ENCODE assay signal across 7 cellular contexts in genomic region chr4:41214158-41215146, GRCh38. TPM values are rescaled to one million over a fixed set of nuclear protein-coding genes. Genes with fewer than 3 reads are reported as not detected.
DNase-seq lines count a peak whose midpoint lies in the region; ATAC-seq, FAIRE-seq and TF ChIP-seq lines count a peak whose summit lies in the region.

Gene APBB2, minus strand, starts transcription at chr4:41214542. Its CDS starts 181,288 bp downstream, at chr4:41033254.

- intact Hi-C loops in K562 (cut with micrococcal nuclease): loop anchor here (2.0 kb wide), 2 partner anchors 238 to 288 kb away; no protein-coding TSS in a partner anchor

- no peak for TF ChIP-seq POLR2A in K562 (conservative IDR thresholded peaks at IDR 0.05)

- CTCF ChIA-PET in K562 (lab: Yijun Ruan, JAX; ENCODE audit: low intra/inter-chr PET ratio): interaction anchor here (0.8 to 1.5 kb wide), 3 partner anchors 238 to 292 kb away, joined by 3 to 6 read pairs (median 3); no protein-coding TSS in a partner anchor

- peak within 1 kb of the TSS in 1 of 2 experiments; percentile 88; a peak in 2 of 4 replicates for H3K9ac ChIP-seq in K562 (ENCODE audit: insufficient read depth in 1 of 2, low read depth in 2 of 2, low read length in 2 of 2)

- peak within 1 kb of the TSS; percentile 97 for H3K4me3 Mint-ChIP-seq in HFFc6

- POLR2A ChIA-PET in K562 (lab: Yijun Ruan, JAX): interaction anchor here (1.2 kb wide), 1 partner anchor 11 kb away, joined by 3 read pairs; no protein-coding TSS in a partner anchor

- in situ Hi-C loops in K562 (cut with MboI): loop anchor here (10.0 kb wide), 1 partner anchor 240 kb away; no protein-coding TSS in a partner anchor

- peak within 1 kb of the TSS; percentile 69 for H2AFZ ChIP-seq in K562 (ENCODE audit: low read depth, low read length)

- no peaks in the 10 kb centered on the region for H3K36me3 ChIP-seq in SJSA1
- no peaks in the 10 kb centered on the region for H3K36me3 ChIP-seq in K562 (ENCODE audit: control insufficient read depth, insufficient read depth, low read length)

- TF ChIP-seq RAD21 in K562 (CRISPR knock-in tag; conservative IDR thresholded peaks at IDR 0.05 in 1 of 2, IDR thresholded peaks at IDR 0.05 in 1 of 2): peak; percentile 24 to 26; a peak in 3 of 4 replicates

- H3K27ac ChIP-seq in SJSA1 (peak within 1 kb of the TSS; percentile 22; the same call in 1 of the 2 replicates), K562 (ENCODE audit: extremely low read depth, low read depth, low read length) (no peak within 1 kb of the TSS)

- BruUV-seq in K562 (replicated peaks; lab: Mats Ljungman, UMichigan): no TSS peak

- peak within 1 kb of the TSS; percentile 36; the same call in 1 of the 2 replicates for H3K4me2 ChIP-seq in K562 (ENCODE audit: insufficient read depth, low read length)

- 0 out of 2 replicates have a peak, but pooled peaks cover 2% of the 10 kb centered on the region for H3K36me3 Mint-ChIP-seq in HFFc6 (ENCODE audit: low read depth)

- WGBS in K562 (ENCODE audit: insufficient coverage, low coverage, missing lambda C conversion rate): 9% methylated on average over 58 of the region's 75 CpGs

- no peaks in the 10 kb centered on the region for H4K20me1 ChIP-seq in K562 (replicated peaks; ENCODE audit: control insufficient read depth, insufficient read depth, low read length)

- H3K27ac Mint-ChIP-seq in HFFc6: peak within 1 kb of the TSS; percentile 74

- FAIRE-seq in K562 (lab: Jason Lieb, UNC): no peak

- TF ChIP-seq CTCF in GM12875 (IDR thresholded peaks at IDR 0.05; ENCODE audit: borderline replicate concordance, insufficient read depth, low read depth, low read length): peak; percentile 87
- peak; percentile 92 for TF ChIP-seq CTCF in HFFc6 (IDR thresholded peaks at IDR 0.05)
- TF ChIP-seq CTCF in K562 (IDR thresholded peaks at IDR 0.05 in 2 of 3, conservative IDR thresholded peaks at IDR 0.05 in 1 of 3; ENCODE audit: insufficient read depth in 2 of 3, low read depth in 1 of 3, low read length in 3 of 3): peak; percentile 35 to 64 (median 55); a peak in 4 of 6 replicates

- TF ChIP-seq EP300 in K562 (IDR thresholded peaks at IDR 0.05; ENCODE audit: low read length): no peak

- H3K4me1 Mint-ChIP-seq in HFFc6 (ENCODE audit: low read depth): peaks cover 53% of the 10 kb centered on the region

- H3K27me3 ChIP-seq in SJSA1 (replicated peaks): no peaks in the 10 kb centered on the region
- H3K27me3 ChIP-seq in K562 (ENCODE audit: control insufficient read depth in 2 of 2, insufficient read depth in 2 of 2, low read length in 2 of 2): peaks cover 11 to 17% of the 10 kb centered on the region in 2 experiments; a peak in 4 of 5 replicates

- peak within 1 kb of the TSS; percentile 84 for H3K4me3 ChIP-seq in GM12875 (ENCODE audit: low read depth, low read length)
- peak within 1 kb of the TSS; percentile 88 for H3K4me3 ChIP-seq in SJSA1
- H3K4me3 ChIP-seq in K562: peak within 1 kb of the TSS; percentile 43

- H3K9me3 Mint-ChIP-seq in HFFc6: no peaks in the 10 kb centered on the region

- H3K79me2 ChIP-seq in K562 (ENCODE audit: control insufficient read depth, insufficient read depth, low read length): no peaks in the 10 kb centered on the region

- no peaks in the 10 kb centered on the region for H3K9me1 ChIP-seq in K562 (ENCODE audit: control insufficient read depth, insufficient read depth, low read length)

- ATAC-seq in K562: peak; percentile 93

- no peaks in the 10 kb centered on the region for H3K27me3 Mint-ChIP-seq in HFFc6 (ENCODE audit: insufficient read depth)

- DNase-seq in HFFc6 (peak; percentile 95), MV-4-11 (lab: John Stamatoyannopoulos, UW) (peak; percentile 74), SJSA1 (ENCODE audit: low read depth in 1 of 2, low spot score in 2 of 2) (peak; percentile 76 to 90), K562 (ENCODE audit: extremely low read depth in 1 of 4, low spot score in 3 of 4) (peak; percentile 74 to 86 (median 84)), hippocampal formation (lab: John Stamatoyannopoulos, UW) (peak; percentile 96), putamen (ENCODE audit: low spot score) (peak; percentile 96)

- H3K9me3 ChIP-seq in SJSA1 (replicated peaks): no peaks in the 10 kb centered on the region
- no peaks in the 10 kb centered on the region for H3K9me3 ChIP-seq in K562 (replicated peaks; ENCODE audit: control insufficient read depth, insufficient read depth, low read depth, low read length)

- H3K4me1 ChIP-seq in SJSA1 (replicated peaks) (peaks cover 12% of the 10 kb centered on the region), K562 (replicated peaks in 1 of 2; ENCODE audit: control insufficient read depth in 2 of 2, insufficient read depth in 2 of 2, low read length in 2 of 2) (peaks cover 0 to 12% of the 10 kb centered on the region in 2 experiments; a peak in 2 of 5 replicates)

TF ChIP-seq in K562, 482 proteins besides CTCF, POLR2A, EP300 and RAD21 (continues in another document):
- TF ChIP-seq HNRNPLL (IDR thresholded peaks at IDR 0.05; ENCODE audit: low read depth, low read length, poor library complexity, severe bottlenecking) (peak; percentile 70), HMGN3 (IDR thresholded peaks at IDR 0.05; ENCODE audit: borderline replicate concordance, extremely low read depth, insufficient read length, low read depth, low read length) (peak; percentile 48), HMG20A (CRISPR knock-in tag; conservative IDR thresholded peaks at IDR 0.05) (no peak), CBFA2T3 (IDR thresholded peaks at IDR 0.05) (no peak), ATF6 (CRISPR knock-in tag; IDR thresholded peaks at IDR 0.05) (no peak), BCOR (IDR thresholded peaks at IDR 0.05) (no peak), LARP7 (IDR thresholded peaks at IDR 0.05) (no peak), PTRF (tag; IDR thresholded peaks at IDR 0.05) (no peak), NRF1 (conservative IDR thresholded peaks at IDR 0.05 in 1 of 2, IDR thresholded peaks at IDR 0.05 in 1 of 2) (peak; percentile 88 to 90), SNRNP70 (optimal IDR thresholded peaks at IDR 0.05; ENCODE audit: low read depth, low read length) (no peak), CXXC5 (CRISPR knock-in tag; IDR thresholded peaks at IDR 0.05) (peak; percentile 51), BDP1 (IDR thresholded peaks at IDR 0.05; ENCODE audit: insufficient read depth, insufficient read length) (no peak), ZBTB2 (IDR thresholded peaks at IDR 0.05) (peak; percentile 37; the same call in 1 of the 2 replicates), ZSCAN29 (IDR thresholded peaks at IDR 0.05) (no peak), PRMT5 (CRISPR knock-in tag; IDR thresholded peaks at IDR 0.05) (no peak), CBX3 (IDR thresholded peaks at IDR 0.05; ENCODE audit: borderline replicate concordance in 1 of 2, low read length in 2 of 2) (no peak), ZNF124 (CRISPR knock-in tag; IDR thresholded peaks at IDR 0.05) (no peak)

RNA-seq across cellular contexts. Expression of gene APBB2, which starts in this region (rescaled TPM):
- total RNA-seq in HFFc6 (2021; fragmentation: NEBNext Ultra II Directional; extraction: Animal tissue kit (Norgen Biotek cat#: 25700)): 10 to 100 TPM; 32.4 to 45.5 (median 35.8) TPM
- total RNA-seq in SJSA1 (2014; rRNA removed; shearing (Covaris generic)): 12.9 and 13.1 TPM in 2 replicates
- total RNA-seq in K562 (2011; cell fraction: chromatin; rRNA removed; ENCODE audit: low replicate concordance): 3.2 and 3.4 TPM in 2 replicates
- total RNA-seq in K562 (2011; cell fraction: nucleolus; rRNA removed): 1.8 and 2.6 TPM in 2 replicates
- total RNA-seq in K562 (2011; cell fraction: nucleoplasm; rRNA removed): 1.2 and 1.3 TPM in 2 replicates
- total RNA-seq in K562 (2014; rRNA removed) (1.4 and 2.4 TPM in 2 replicates), K562 (2014; rRNA removed; fragmentation: Illumina TruSeq; extraction: Trizol) (1.7 and 1.9 TPM in 2 replicates), K562 (2015; rRNA removed; fragmentation: Illumina TruSeq; extraction: Trizol) (1.5 and 1.8 TPM in 2 replicates), K562 (2021) (2.1 TPM in 2 replicates)
- polyA plus RNA-seq in K562 (2011; rRNA removed) (0.20 and 0.24 TPM in 2 replicates), K562 (2014; fragmentation: Illumina TruSeq; extraction: Trizol) (1.4 and 2.0 TPM in 2 replicates), K562 (2014; fragmentation: Nextera tagmentation; extraction: Ambion mirVana) (under 1 TPM; 0.08 to 0.24 TPM), K562 (2014; rRNA removed) (0.73 and 0.90 TPM in 2 replicates)
- 0.09 and 0.10 TPM in 2 replicates for polyA plus RNA-seq in K562 (2011; cell fraction: cytosol; rRNA removed)
- 0.28 and 0.40 TPM in 2 replicates for polyA plus RNA-seq in K562 (2011; cell fraction: nucleus; rRNA removed)
- 0.77 and 3.3 TPM in 2 replicates for polyA plus RNA-seq in K562 (2012)
- 0.21 and 0.39 TPM in 2 replicates for polyA minus RNA-seq in K562 (2011; rRNA and poly(A)+ RNA removed)
- polyA minus RNA-seq in K562 (2011; cell fraction: cytosol; rRNA and poly(A)+ RNA removed): 1.3 TPM in 1 of 2 replicates, not detected in the other
- 0.56 and 1.5 TPM in 2 replicates for polyA minus RNA-seq in K562 (2011; cell fraction: nucleus; rRNA and poly(A)+ RNA removed)
